Comparison of ENCODE assay signal across 11 cellular contexts in the genomic region with DNA sequence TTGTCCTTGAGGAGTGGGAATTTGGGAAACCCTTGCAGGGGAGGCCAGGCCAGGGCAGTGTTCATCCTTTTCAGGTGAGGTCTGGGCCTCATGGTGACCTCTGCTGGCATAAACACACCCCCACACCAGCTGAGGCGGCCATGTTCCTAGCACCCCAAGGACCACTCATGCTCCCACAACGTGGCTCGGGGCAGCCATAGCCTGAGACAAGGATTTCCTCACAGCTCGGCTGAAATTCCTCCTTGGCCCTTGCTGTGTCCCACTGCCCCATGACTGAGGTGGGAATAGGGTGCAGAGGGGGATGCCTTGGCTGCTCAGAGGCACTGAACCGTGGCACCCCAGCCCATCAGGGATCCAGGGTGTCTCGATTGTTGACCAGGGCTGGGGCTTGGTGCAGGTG. TPM values are rescaled to one million over a fixed set of nuclear protein-coding genes. Genes with fewer than 3 reads are reported as not detected.
DNase-seq lines count a peak whose midpoint lies in the region; ATAC-seq and TF ChIP-seq lines count a peak whose summit lies in the region.
"Had no signal": no experiment of that assay in that cellular context is flagged by ENCODE, and none has a peak within 500 bp of the region (broad histone marks: within the 10 kb centered on the region; RNA-seq: fewer than 3 reads in every experiment).

No MANE protein-coding gene starts in this region.

- H3K4me3 Mint-ChIP-seq in chondrocyte (ENCODE audit: unreplicated experiment), result no peak overlapping the region

- no peak overlapping the region for H3K27ac ChIP-seq in SU-DHL-6 (ENCODE audit: low read depth, low read length)
- H3K27ac ChIP-seq in spleen, result no peak overlapping the region
- no peak overlapping the region for H3K27ac ChIP-seq in thyroid gland

- TF ChIP-seq POLR2A in spleen (IDR thresholded peaks at IDR 0.05), result no peak
- no peak for TF ChIP-seq POLR2A in thyroid gland (IDR thresholded peaks at IDR 0.05)

- no peaks in the 10 kb centered on the region for H3K27me3 ChIP-seq in SU-DHL-6 (ENCODE audit: low read length)
- no peaks in the 10 kb centered on the region for H3K27me3 ChIP-seq in spleen (replicated peaks in 1 of 7)
- no peaks in the 10 kb centered on the region for H3K27me3 ChIP-seq in thyroid gland

- H3F3A ChIP-seq in SU-DHL-6 (ENCODE audit: insufficient read depth), result no peaks in the 10 kb centered on the region

- DNase-seq in NCI-H748 (lab: John Stamatoyannopoulos, UW; ENCODE audit: unreplicated experiment), result peak; percentile 17
- no peak for DNase-seq in NCI-H748 treated with DMSO at 0.1 percent for 48 hours (lab: John Stamatoyannopoulos, UW)
- DNase-seq in chondrocyte (ENCODE audit: low spot score), result peak; percentile 70
- peak; percentile 66 for DNase-seq in spleen
- no peak for DNase-seq in omental fat pad (ENCODE audit: low spot score)
- DNase-seq in thyroid gland, result no peak
- DNase-seq: 8988T, retina had no signal

- no peaks in the 10 kb centered on the region for H3K9me2 ChIP-seq in SU-DHL-6 (replicated peaks; ENCODE audit: insufficient read depth, low read length)

- 89 to 95% (median 92%) methylated on average over 4 to 6 of the region's 6 CpGs for WGBS in spleen, 5 donors
- WGBS in thyroid gland, 2 donors, result 66 to 72% methylated on average over 3 to 4 of the region's 6 CpGs

- no peak overlapping the region for H3K4me2 ChIP-seq in SU-DHL-6 (ENCODE audit: low read depth, low read length, poor library complexity, severe bottlenecking)

- intact Hi-C loops in spleen (cut with DNase I; ENCODE audit: low total_unique reads), result loop anchor here (10.0 kb wide), 1 partner anchor 119 kb away; a partner anchor contains a TSS
- intact Hi-C loops in thyroid gland (cut with DNase I), result no loop called here

- no peaks in the 10 kb centered on the region for H3K27me3 Mint-ChIP-seq in chondrocyte (ENCODE audit: low read depth)

- H3K27ac Mint-ChIP-seq in chondrocyte (ENCODE audit: unreplicated experiment), result no peak overlapping the region

- no peaks in the 10 kb centered on the region for H3K9me3 Mint-ChIP-seq in chondrocyte (ENCODE audit: low read depth)

- H3K4me1 ChIP-seq in spleen (no peaks in the 10 kb centered on the region), thyroid gland (peaks cover 4 to 15% of the 10 kb centered on the region in 2 donors)

- no peaks in the 10 kb centered on the region for H3K36me3 ChIP-seq in SU-DHL-6 (ENCODE audit: low read length)
- peaks cover 0 to 45% (median 11%) of the 10 kb centered on the region in 6 donors for H3K36me3 ChIP-seq in spleen
- H3K36me3 ChIP-seq in thyroid gland, result peaks cover 5 to 12% of the 10 kb centered on the region in 2 donors

- no peaks in the 10 kb centered on the region for H3K4me1 Mint-ChIP-seq in chondrocyte (ENCODE audit: low read depth)

- no peaks in the 10 kb centered on the region for H3K9me3 ChIP-seq in SU-DHL-6 (ENCODE audit: insufficient read depth, low read length)
- H3K9me3 ChIP-seq in spleen, result no peaks in the 10 kb centered on the region
- no peaks in the 10 kb centered on the region for H3K9me3 ChIP-seq in thyroid gland

- peaks cover 4% of the 10 kb centered on the region for H3K36me3 Mint-ChIP-seq in chondrocyte (ENCODE audit: low read depth)

- no peaks in the 10 kb centered on the region for H3K79me2 ChIP-seq in SU-DHL-6 (ENCODE audit: insufficient read depth, low read length)

- ATAC-seq in omental fat pad (ENCODE audit: low FRiP score) (no peak), HG02571 (IDR thresholded peaks at IDR 0.05; ENCODE audit: unreplicated experiment) (no peak)

- no peaks in the 10 kb centered on the region for H4K20me1 ChIP-seq in SU-DHL-6 (ENCODE audit: low read depth, low read length)

- H3K4me3 ChIP-seq in SU-DHL-6 (ENCODE audit: insufficient read depth, low read length, poor library complexity, severe bottlenecking) (no peak overlapping the region), spleen (no peak overlapping the region), thyroid gland (replicated peaks in 1 of 3) (no peak overlapping the region)

- no peak overlapping the region for H3K9ac ChIP-seq in SU-DHL-6 (ENCODE audit: low read length)

- TF ChIP-seq CTCF in SU-DHL-6 (IDR thresholded peaks at IDR 0.05; ENCODE audit: insufficient read depth, low read length, poor library complexity, severe bottlenecking), result peak; percentile 55
- no peak for TF ChIP-seq CTCF in chondrocyte (IDR thresholded peaks at IDR 0.05)
- TF ChIP-seq CTCF in spleen (IDR thresholded peaks at IDR 0.05 in 8 of 11, conservative IDR thresholded peaks at IDR 0.05 in 3 of 11), result peak in 3 of 11 experiments; percentile 11 to 36 (median 34)
- no peak for TF ChIP-seq CTCF in omental fat pad (IDR thresholded peaks at IDR 0.05)
- peak in 1 of 6 experiments; percentile 12 for TF ChIP-seq CTCF in thyroid gland (IDR thresholded peaks at IDR 0.05)

- no peak overlapping the region for H2AFZ ChIP-seq in SU-DHL-6 (ENCODE audit: low read depth, low read length, severe bottlenecking)

RNA-seq across cellular contexts. Expression of a gene that starts 27.3 kb away (rescaled TPM):
- total RNA-seq in chondrocyte, result 0.10 TPM in 1 of 3 replicates, not detected in the others
- total RNA-seq in spleen, result under 1 TPM in 1 of 7 donors, not detected in 6; 0.32 TPM
- under 1 TPM in 2 of 3 donors, not detected in 1; 0.03 to 0.13 TPM for polyA plus RNA-seq in spleen
- under 1 TPM in 1 of 4 donors, not detected in 3; 0.19 TPM for total RNA-seq in omental fat pad
- total RNA-seq in thyroid gland, result not detected
- total RNA-seq: temporal lobe had no signal

Comparison
In these comparisons a context has a peak if more than half of its experiments do, and no peak if none do; other contexts are left out.
1. DNase-seq: peak in NCI-H748 (single experiment), chondrocyte (single experiment) and spleen (single experiment); none in NCI-H748 treated with DMSO at 0.1 percent for 48 hours (single experiment), omental fat pad (single experiment) and thyroid gland (0 of 2).